8 cellular contexts compared by ENCODE assay signal in the genomic region with DNA sequence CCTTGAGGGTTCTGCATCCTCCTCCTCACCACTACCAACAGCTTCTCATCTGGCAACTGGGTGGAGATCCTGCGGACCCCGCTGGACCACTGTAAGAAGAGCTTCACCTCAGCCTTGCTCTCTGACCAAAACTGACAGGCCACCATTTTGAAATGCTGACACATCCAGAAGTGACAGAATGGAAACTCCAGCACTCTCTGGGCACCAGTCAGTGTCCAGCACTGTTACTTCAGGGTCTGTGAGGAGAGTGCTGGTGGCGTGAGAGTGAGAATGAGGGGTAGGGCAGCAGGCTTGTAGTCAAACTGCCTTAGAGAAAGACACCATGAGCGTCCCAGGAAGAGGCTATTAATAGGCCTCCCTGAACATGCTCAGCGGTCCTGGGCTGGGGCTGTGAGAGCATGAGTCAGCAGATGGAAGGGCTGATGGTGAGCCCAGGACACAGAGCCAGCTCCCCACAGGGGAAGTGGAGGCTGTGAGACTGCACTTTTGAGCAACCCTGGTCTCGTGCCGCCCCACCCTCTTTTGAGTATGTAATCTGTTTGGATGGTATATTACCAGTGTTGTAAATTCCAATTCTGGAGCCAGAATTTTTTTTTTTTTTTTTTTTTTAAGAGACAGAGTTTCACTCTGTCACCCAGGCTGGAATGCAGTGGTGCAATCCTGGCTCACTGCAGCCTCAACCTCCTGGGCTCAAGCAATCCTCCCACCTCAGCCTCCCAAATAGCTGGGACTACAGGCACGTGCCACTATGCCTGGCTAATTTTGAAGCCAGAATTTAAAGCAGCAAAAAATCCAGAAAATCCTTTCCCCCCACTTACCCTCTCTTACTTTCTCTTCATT. TPM values are rescaled to one million over a fixed set of nuclear protein-coding genes. Genes with fewer than 3 reads are reported as not detected.
DNase-seq lines count a peak whose midpoint lies in the region; ATAC-seq lines count a peak whose summit lies in the region.

No MANE protein-coding gene starts in this region.

- no peak overlapping the region for H3K27ac Mint-ChIP-seq in activated naive CD8-positive, alpha-beta T cell treated with anti-CD3 and anti-CD28 coated beads, Interleukin-2, amount 50 U/mL, for 24 hours
- H3K27ac Mint-ChIP-seq in activated naive CD8-positive, alpha-beta T cell treated with anti-CD3 and anti-CD28 coated beads for 36 hours, result no peak overlapping the region

- H3K4me3 Mint-ChIP-seq in activated naive CD8-positive, alpha-beta T cell treated with anti-CD3 and anti-CD28 coated beads, Interleukin-2, amount 50 U/mL, for 24 hours, result no peak overlapping the region
- H3K4me3 Mint-ChIP-seq in activated naive CD8-positive, alpha-beta T cell treated with anti-CD3 and anti-CD28 coated beads for 36 hours, result no peak overlapping the region

- H3K4me1 Mint-ChIP-seq in activated naive CD8-positive, alpha-beta T cell treated with anti-CD3 and anti-CD28 coated beads, Interleukin-2, amount 50 U/mL, for 24 hours, result peaks cover 4% of the 10 kb centered on the region
- no peaks in the 10 kb centered on the region for H3K4me1 Mint-ChIP-seq in activated naive CD8-positive, alpha-beta T cell treated with anti-CD3 and anti-CD28 coated beads for 36 hours

- no peaks in the 10 kb centered on the region for H3K9me3 Mint-ChIP-seq in activated naive CD8-positive, alpha-beta T cell treated with anti-CD3 and anti-CD28 coated beads, Interleukin-2, amount 50 U/mL, for 24 hours
- no peaks in the 10 kb centered on the region for H3K9me3 Mint-ChIP-seq in activated naive CD8-positive, alpha-beta T cell treated with anti-CD3 and anti-CD28 coated beads for 36 hours

- H3K27me3 Mint-ChIP-seq in activated naive CD8-positive, alpha-beta T cell treated with anti-CD3 and anti-CD28 coated beads, Interleukin-2, amount 50 U/mL, for 24 hours, result no peaks in the 10 kb centered on the region
- H3K27me3 Mint-ChIP-seq in activated naive CD8-positive, alpha-beta T cell treated with anti-CD3 and anti-CD28 coated beads for 36 hours, result no peaks in the 10 kb centered on the region

- ATAC-seq in activated naive CD8-positive, alpha-beta T cell treated with anti-CD3 and anti-CD28 coated beads, Interleukin-2, amount 50 U/mL, for 24 hours, result peak; percentile 61
- ATAC-seq in GM19397 (IDR thresholded peaks at IDR 0.05; ENCODE audit: unreplicated experiment) (no peak), HG03439 (IDR thresholded peaks at IDR 0.05; ENCODE audit: unreplicated experiment) (no peak)

- no peaks in the 10 kb centered on the region for H3K36me3 Mint-ChIP-seq in activated naive CD8-positive, alpha-beta T cell treated with anti-CD3 and anti-CD28 coated beads, Interleukin-2, amount 50 U/mL, for 24 hours (ENCODE audit: low read depth)
- H3K36me3 Mint-ChIP-seq in activated naive CD8-positive, alpha-beta T cell treated with anti-CD3 and anti-CD28 coated beads for 36 hours, result no peaks in the 10 kb centered on the region

- DNase-seq in activated naive CD8-positive, alpha-beta T cell treated with anti-CD3 and anti-CD28 coated beads, Interleukin-2, amount 50 U/mL, for 24 hours, result no peak
- no peak for DNase-seq in activated naive CD8-positive, alpha-beta T cell treated with anti-CD3 and anti-CD28 coated beads for 36 hours
- peak; percentile 93 for DNase-seq in amniotic epithelial cell (ENCODE audit: low read depth)
- DNase-seq in inferior parietal cortex (ENCODE audit: extremely low spot score), result peak; percentile 65
- DNase-seq in stromal cell of bone marrow (ENCODE audit: low read depth), result peak; percentile 92
- no peak for DNase-seq in activated naive CD4-positive, alpha-beta T cell (lab: John Stamatoyannopoulos, UW)

RNA-seq across cellular contexts. Expression of a gene that starts 34.4 kb away (rescaled TPM):
- 10 to 100 TPM; 11.3 to 12.1 TPM for total RNA-seq in activated naive CD8-positive, alpha-beta T cell treated with anti-CD3 and anti-CD28 coated beads for 36 hours

Comparison
In these comparisons a context has a peak if more than half of its experiments do, and no peak if none do; other contexts are left out.
1. DNase-seq: peak in amniotic epithelial cell (single experiment), inferior parietal cortex (single experiment) and stromal cell of bone marrow (single experiment); none in activated naive CD8-positive, alpha-beta T cell treated with anti-CD3 and anti-CD28 coated beads, Interleukin-2, amount 50 U/mL, for 24 hours (single experiment), activated naive CD8-positive, alpha-beta T cell treated with anti-CD3 and anti-CD28 coated beads for 36 hours (single experiment) and activated naive CD4-positive, alpha-beta T cell (0 of 4).